8 cellular contexts compared by ENCODE assay signal in genomic region chr2:31324000-31324633, GRCh38.
A peak's percentile ranks its signal among the peaks of the same experiment; 100 is the strongest.
DNase-seq lines count a peak whose midpoint lies in the region; ATAC-seq, FAIRE-seq and TF ChIP-seq lines count a peak whose summit lies in the region.

No MANE protein-coding gene starts in this region.

- no peaks in the 10 kb centered on the region for H3K9me3 ChIP-seq in esophagus (ENCODE audit: control insufficient read depth in 2 of 2, insufficient read depth in 1 of 2, low read depth in 1 of 2, low read length in 1 of 2)

- no peak for TF ChIP-seq CTCF in KMS-11 (conservative IDR thresholded peaks at IDR 0.05; ENCODE audit: low read depth, low read length)

- no peaks in the 10 kb centered on the region for H3K27me3 ChIP-seq in KMS-11 (ENCODE audit: insufficient read depth, low read depth)
- H3K27me3 ChIP-seq in esophagus (ENCODE audit: control insufficient read depth in 1 of 2, insufficient read depth in 2 of 2, low read length in 2 of 2): no peaks in the 10 kb centered on the region

- WGBS in esophagus, 2 donors: 18 to 24% methylated on average over 5 of the region's 5 CpGs

- H2AFZ ChIP-seq in KMS-11 (ENCODE audit: low read depth): peak overlapping the region; percentile 71

- H4K20me1 ChIP-seq in KMS-11 (ENCODE audit: insufficient read depth): no peaks in the 10 kb centered on the region

- DNase-seq in CD1c-positive myeloid dendritic cell (ENCODE audit: extremely low spot score): peak; percentile 5
- DNase-seq in urothelium cell line (ENCODE audit: low spot score): peak; percentile 33
- DNase-seq in KG1 (lab: John Stamatoyannopoulos, UW): no peak
- DNase-seq in hypothalamus (lab: John Stamatoyannopoulos, UW): no peak
- DNase-seq in sciatic nerve (ENCODE audit: low spot score): no peak

- H3K4me1 ChIP-seq in KMS-11 (ENCODE audit: low read depth, poor library complexity, severe bottlenecking): peaks cover 53% of the 10 kb centered on the region
- H3K4me1 ChIP-seq in esophagus (ENCODE audit: control insufficient read depth in 2 of 2, insufficient read depth in 2 of 2, low read length in 1 of 2): peaks cover 0 to 2% of the 10 kb centered on the region in 2 donors

- peak; percentile 65 for ATAC-seq in GM21381 (IDR thresholded peaks at IDR 0.05; ENCODE audit: unreplicated experiment)
- ATAC-seq in sciatic nerve: no peak

- peak overlapping the region; percentile 86 for H3K4me3 ChIP-seq in KMS-11 (IDR thresholded peaks at IDR 0.05; ENCODE audit: insufficient read depth, low read depth, low read length)
- H3K4me3 ChIP-seq in esophagus (ENCODE audit: low read depth in 1 of 2, low read length in 2 of 2): peak overlapping the region in 1 of 2 donors; percentile 42

- H3K36me3 ChIP-seq in KMS-11 (ENCODE audit: insufficient read depth) (no peaks in the 10 kb centered on the region), esophagus (ENCODE audit: control insufficient read depth in 2 of 2, insufficient read depth in 2 of 2, low read length in 1 of 2) (no peaks in the 10 kb centered on the region)

- H3K9ac ChIP-seq in KMS-11: peak overlapping the region; percentile 78

- H3K79me2 ChIP-seq in KMS-11 (ENCODE audit: insufficient read depth, low read depth): no peaks in the 10 kb centered on the region

- intact Hi-C loops in sciatic nerve (cut with DNase I): no loop called here

- peak overlapping the region; percentile 89 for H3K27ac ChIP-seq in KMS-11
- peak overlapping the region; percentile 58 to 78 for H3K27ac ChIP-seq in esophagus (ENCODE audit: low read depth in 2 of 2, low read length in 1 of 2)

- FAIRE-seq in urothelium cell line (lab: Jason Lieb, UNC): no peak

- peak overlapping the region; percentile 88 for H3K4me2 ChIP-seq in KMS-11

Comparison
In these comparisons a context has a peak if more than half of its experiments do, and no peak if none do; other contexts are left out.
1. DNase-seq: peak in CD1c-positive myeloid dendritic cell (single experiment) and urothelium cell line (single experiment); none in KG1 (single experiment), hypothalamus (0 of 51) and sciatic nerve (single experiment).